In the genomic region with DNA sequence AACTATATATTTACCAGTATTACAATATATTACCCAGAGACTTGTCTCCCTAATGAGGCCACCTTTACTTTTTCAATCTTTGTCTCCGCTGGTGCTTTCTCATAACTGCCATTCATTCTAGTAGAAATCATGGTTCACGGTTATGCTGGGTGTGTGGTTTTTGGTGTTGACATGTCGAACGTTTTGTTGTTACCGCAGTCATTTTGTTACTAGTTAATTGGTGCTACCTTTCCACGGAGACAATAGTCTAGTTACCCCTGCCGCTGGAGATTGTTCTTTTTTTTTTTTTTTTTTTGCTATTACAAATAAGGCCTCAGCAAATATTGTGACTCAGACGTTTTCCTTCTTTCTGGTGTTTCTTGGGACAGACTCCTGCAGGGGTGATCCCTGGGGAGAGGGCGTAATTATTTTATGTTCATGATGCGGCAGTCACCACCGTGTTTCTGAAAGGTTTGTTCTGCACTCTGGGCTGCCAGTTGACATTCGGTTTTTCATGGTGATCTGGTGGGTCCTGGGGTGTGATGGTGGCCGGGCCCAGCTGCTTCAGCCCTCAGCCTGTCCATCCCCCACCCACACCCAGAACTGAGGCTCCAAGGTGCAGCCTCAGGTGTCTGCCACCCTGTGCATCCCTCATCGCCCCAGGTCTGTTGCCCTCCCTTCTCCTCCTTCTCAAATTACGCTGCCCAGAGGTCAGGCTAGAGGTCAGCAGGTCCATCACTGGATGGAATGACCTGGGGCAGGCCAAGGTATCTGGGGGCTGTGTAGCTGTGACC, we compare ENCODE assay signal across 12 cellular contexts. TPM values are rescaled to one million over a fixed set of nuclear protein-coding genes. Genes with fewer than 3 reads are reported as not detected.
DNase-seq lines count a peak whose midpoint lies in the region; TF ChIP-seq lines count a peak whose summit lies in the region.
"Had no signal": no experiment of that assay in that cellular context is flagged by ENCODE, and none has a peak within 500 bp of the region (broad histone marks: within the 10 kb centered on the region; RNA-seq: fewer than 3 reads in every experiment).

No MANE protein-coding gene starts in this region.

- peak overlapping the region; percentile 16 for H4K91ac ChIP-seq in trophoblast cell (ENCODE audit: low read depth, low read length)

- H2AFZ ChIP-seq in trophoblast cell (ENCODE audit: insufficient read depth, low read length, poor library complexity), result no peak overlapping the region

- H3K79me2 ChIP-seq in trophoblast cell (ENCODE audit: control insufficient read depth, insufficient read depth, low read length, poor library complexity), result peaks cover 12% of the 10 kb centered on the region

- no peaks in the 10 kb centered on the region for H3K27me3 Mint-ChIP-seq in brain
- H3K27me3 Mint-ChIP-seq: activated naive CD8-positive, alpha-beta T cell treated with anti-CD3 and anti-CD28 coated beads, Interleukin-2, amount 50 U/mL, for 24 hours had no signal

- H4K8ac ChIP-seq in trophoblast cell (ENCODE audit: low read depth, low read length), result no peak overlapping the region

- H2BK5ac ChIP-seq in trophoblast cell (ENCODE audit: low read depth, low read length, poor library complexity), result no peak overlapping the region

- DNase-seq in DMS53 (lab: John Stamatoyannopoulos, UW), result peak; percentile 79
- DNase-seq in Jurkat, Clone E6-1 (ENCODE audit: low read depth, low spot score), result peak; percentile 68
- DNase-seq in trophoblast cell, result no peak
- no peak for DNase-seq in NCI-H2171 treated with DMSO at 0.1 percent for 48 hours (lab: John Stamatoyannopoulos, UW)
- DNase-seq in activated effector memory CD4-positive, alpha-beta T cell treated with anti-CD3 and anti-CD28 coated beads, Interleukin-2, amount 50 U/mL, for 16 hours, result no peak
- no peak for DNase-seq in epidermal melanocyte (ENCODE audit: insufficient read length, low spot score)
- DNase-seq: activated naive CD8-positive, alpha-beta T cell treated with anti-CD3 and anti-CD28 coated beads, Interleukin-2, amount 50 U/mL, for 24 hours; GOT3; NCI-H1092 treated with DMSO at 0.1 percent for 48 hours; occipital lobe; OCI-M1 had no signal

- no peak overlapping the region for H3K4me3 ChIP-seq in Jurkat, Clone E6-1 (ENCODE audit: low read length)
- no peak overlapping the region for H3K4me3 ChIP-seq in trophoblast cell (ENCODE audit: low read depth, low read length)

- peaks cover 19% of the 10 kb centered on the region for H3K79me1 ChIP-seq in trophoblast cell (ENCODE audit: low read length)

- H3K4me1 ChIP-seq in trophoblast cell (ENCODE audit: control insufficient read depth in 1 of 2, insufficient read depth in 2 of 2, low read length in 2 of 2), result peaks cover 35 to 38% of the 10 kb centered on the region in 2 experiments

- H2BK120ac ChIP-seq in trophoblast cell (ENCODE audit: insufficient read depth, low read length, poor library complexity), result no peak overlapping the region

- H3K9me3 Mint-ChIP-seq in brain, result peaks cover 4 to 12% (median 5%) of the 10 kb centered on the region in 5 experiments
- H3K9me3 Mint-ChIP-seq: activated naive CD8-positive, alpha-beta T cell treated with anti-CD3 and anti-CD28 coated beads, Interleukin-2, amount 50 U/mL, for 24 hours had no signal

- TF ChIP-seq CTCF in brain (conservative IDR thresholded peaks at IDR 0.05), result no peak

- no CpG with 5 or more reads among the region's 15 CpGs for WGBS in trophoblast cell (ENCODE audit: extremely low coverage, insufficient coverage, insufficient read length)

- H2BK12ac ChIP-seq in trophoblast cell (ENCODE audit: low read length), result peak overlapping the region; percentile 7

- no peak overlapping the region for H3K27ac ChIP-seq in trophoblast cell (ENCODE audit: low read depth, low read length)

- no peak overlapping the region for H3K4me2 ChIP-seq in trophoblast cell (ENCODE audit: low read length)

- peak overlapping the region; percentile 39 for H3K18ac ChIP-seq in trophoblast cell (ENCODE audit: low read length)

- H3K27ac Mint-ChIP-seq in brain, result peak overlapping the region in 3 of 5 experiments; percentile 63 to 92 (median 68)
- H3K27ac Mint-ChIP-seq: activated naive CD8-positive, alpha-beta T cell treated with anti-CD3 and anti-CD28 coated beads, Interleukin-2, amount 50 U/mL, for 24 hours had no signal

- peak overlapping the region; percentile 44 for H2AK5ac ChIP-seq in trophoblast cell (ENCODE audit: low read length)

- H3K36me3 ChIP-seq in trophoblast cell (ENCODE audit: control insufficient read depth in 1 of 2, insufficient read depth in 2 of 2, low read length in 2 of 2), result no peaks in the 10 kb centered on the region

- peaks cover 27% of the 10 kb centered on the region for H3K36me3 Mint-ChIP-seq in brain

- H3K4me1 Mint-ChIP-seq in brain, result peaks cover 47% of the 10 kb centered on the region

- no peaks in the 10 kb centered on the region for H3K9me3 ChIP-seq in trophoblast cell (ENCODE audit: insufficient read depth, low read depth, low read length)

- H3K14ac ChIP-seq in trophoblast cell (ENCODE audit: low read length), result peak overlapping the region; percentile 1

- no peaks in the 10 kb centered on the region for H3K27me3 ChIP-seq in trophoblast cell (ENCODE audit: insufficient read depth, low read length)

- no peak overlapping the region for H3K4me3 Mint-ChIP-seq in brain
- H3K4me3 Mint-ChIP-seq: activated naive CD8-positive, alpha-beta T cell treated with anti-CD3 and anti-CD28 coated beads, Interleukin-2, amount 50 U/mL, for 24 hours had no signal

- no peak overlapping the region for H3K4ac ChIP-seq in trophoblast cell (ENCODE audit: low read depth, low read length)

- H3K9ac ChIP-seq in trophoblast cell (ENCODE audit: low read length), result no peak overlapping the region

- no peak overlapping the region for H4K12ac ChIP-seq in trophoblast cell (ENCODE audit: low read depth, low read length)

- H3K23ac ChIP-seq in trophoblast cell (ENCODE audit: low read length), result no peak overlapping the region

RNA-seq across cellular contexts. Expression of a gene that starts 28.6 kb away (rescaled TPM):
- polyA plus RNA-seq in Jurkat, Clone E6-1 (2012; ENCODE audit: insufficient read depth, insufficient read length), result 15.7 TPM
- 27.2 TPM for polyA plus RNA-seq in brain (ENCODE audit: insufficient read depth, low read depth, low replicate concordance)
- polyA plus RNA-seq in trophoblast cell (2013), result 16.1 and 17.7 TPM in 2 replicates

Comparison
In these comparisons a context has a peak if more than half of its experiments do, and no peak if none do; other contexts are left out.
1. DNase-seq: peak in DMS53 (single experiment) and Jurkat, Clone E6-1 (single experiment); none in trophoblast cell (0 of 2), NCI-H2171 treated with DMSO at 0.1 percent for 48 hours (single experiment), activated effector memory CD4-positive, alpha-beta T cell treated with anti-CD3 and anti-CD28 coated beads, Interleukin-2, amount 50 U/mL, for 16 hours (single experiment) and epidermal melanocyte (single experiment).